In the genomic region with DNA sequence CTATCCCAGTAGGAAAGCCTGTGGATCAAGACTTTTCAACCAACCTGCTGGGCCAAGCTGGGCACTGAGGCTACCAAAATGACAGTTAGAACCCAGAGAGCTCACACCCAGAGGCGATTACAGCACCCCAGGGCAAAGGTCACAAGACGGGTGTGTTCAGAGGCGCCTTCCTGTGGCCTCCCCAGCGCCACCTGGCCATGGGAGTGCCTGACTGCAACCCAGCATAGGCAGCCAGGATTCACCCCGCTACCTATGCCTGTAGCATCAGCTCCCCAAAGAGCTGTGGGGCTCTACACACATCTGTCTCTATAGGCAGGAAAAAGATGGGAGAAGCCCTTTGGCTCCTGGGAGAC, we compare ENCODE assay signal across 9 cellular contexts. TPM values are rescaled to one million over a fixed set of nuclear protein-coding genes. Genes with fewer than 3 reads are reported as not detected.
A peak's percentile ranks its signal among the peaks of the same experiment; 100 is the strongest.
DNase-seq lines count a peak whose midpoint lies in the region; ATAC-seq and TF ChIP-seq lines count a peak whose summit lies in the region.
"Had no signal": no experiment of that assay in that cellular context is flagged by ENCODE, and none has a peak within 500 bp of the region (broad histone marks: within the 10 kb centered on the region; RNA-seq: fewer than 3 reads in every experiment).

No MANE protein-coding gene starts in this region.

- 52 to 70% methylated on average over 5 of the region's 5 CpGs for WGBS in thyroid gland, 2 donors
- WGBS in suprapubic skin = 53% methylated on average over 5 of the region's 5 CpGs

- peak; percentile 45 for DNase-seq in activated CD4-positive, alpha-beta T cell treated with anti-CD3 and anti-CD28 coated beads, Interleukin-2, amount 10 ng/mL, durations not matched to agents 7 days and 5 days
- DNase-seq in activated CD4-positive, alpha-beta T cell treated with anti-CD3 and anti-CD28 coated beads for 4 hours = no peak
- DNase-seq in RKO (ENCODE audit: low spot score) = peak; percentile 50
- peak in 1 of 2 donors; percentile 55 for DNase-seq in foreskin fibroblast
- no peak for DNase-seq in NCI-H526 treated with DMSO at 0.1 percent for 48 hours (lab: John Stamatoyannopoulos, UW)
- no peak for DNase-seq in thyroid gland
- DNase-seq in suprapubic skin (ENCODE audit: low spot score in 2 of 2) = no peak

- no peak overlapping the region for H3K4me3 Mint-ChIP-seq in activated CD4-positive, alpha-beta T cell treated with anti-CD3 and anti-CD28 coated beads, Interleukin-2, amount 10 ng/mL, durations not matched to agents 7 days and 5 days
- H3K4me3 Mint-ChIP-seq: nephron had no signal

- ATAC-seq in HG02678 (IDR thresholded peaks at IDR 0.05; ENCODE audit: unreplicated experiment) = peak; percentile 75

- TF ChIP-seq CTCF in foreskin fibroblast (IDR thresholded peaks at IDR 0.05; ENCODE audit: low read depth, low read length) = peak; percentile 20
- no peak for TF ChIP-seq CTCF in thyroid gland (IDR thresholded peaks at IDR 0.05)
- TF ChIP-seq CTCF in suprapubic skin (IDR thresholded peaks at IDR 0.05) = no peak

- H3K27me3 ChIP-seq in thyroid gland (no peaks in the 10 kb centered on the region), suprapubic skin (no peaks in the 10 kb centered on the region)

- CTCF ChIA-PET in activated CD4-positive, alpha-beta T cell treated with anti-CD3 and anti-CD28 coated beads, Interleukin-2, amount 10 ng/mL, durations not matched to agents 7 days and 5 days (lab: Charles Lee) = interaction anchor here (0.6 to 1.8 kb wide), 7 partner anchors 9 to 288 kb away, joined by 3 to 7 read pairs (median 3); no protein-coding TSS in a partner anchor

- no peaks in the 10 kb centered on the region for H3K36me3 Mint-ChIP-seq in activated CD4-positive, alpha-beta T cell treated with anti-CD3 and anti-CD28 coated beads, Interleukin-2, amount 10 ng/mL, durations not matched to agents 7 days and 5 days (ENCODE audit: low read depth)

- H3K36me3 ChIP-seq in thyroid gland (no peaks in the 10 kb centered on the region), suprapubic skin (peaks cover 69% of the 10 kb centered on the region)

- H3K9me3 ChIP-seq in thyroid gland (no peaks in the 10 kb centered on the region), suprapubic skin (no peaks in the 10 kb centered on the region)

- TF ChIP-seq POLR2A in thyroid gland (IDR thresholded peaks at IDR 0.05) = no peak
- TF ChIP-seq POLR2A in suprapubic skin (IDR thresholded peaks at IDR 0.05) = no peak

- no peak overlapping the region for H3K27ac Mint-ChIP-seq in activated CD4-positive, alpha-beta T cell treated with anti-CD3 and anti-CD28 coated beads, Interleukin-2, amount 10 ng/mL, durations not matched to agents 7 days and 5 days
- H3K27ac Mint-ChIP-seq: nephron had no signal

- no peak for TF ChIP-seq EP300 in suprapubic skin (IDR thresholded peaks at IDR 0.05)

- intact Hi-C loops in thyroid gland (cut with DNase I) = no loop called here

- H3K4me3 ChIP-seq in foreskin fibroblast (ENCODE audit: low read depth in 1 of 2, low read length in 2 of 2) (no peak overlapping the region), thyroid gland (replicated peaks in 1 of 3) (no peak overlapping the region), suprapubic skin (no peak overlapping the region)

- H3K27ac ChIP-seq in thyroid gland (no peak overlapping the region), suprapubic skin (no peak overlapping the region)

- POLR2A ChIA-PET in activated CD4-positive, alpha-beta T cell treated with anti-CD3 and anti-CD28 coated beads, Interleukin-2, amount 10 ng/mL, durations not matched to agents 7 days and 5 days (lab: Charles Lee) = interaction anchor here (0.7 kb wide), 1 partner anchor 121 kb away, joined by 3 read pairs; no protein-coding TSS in a partner anchor

- no peaks in the 10 kb centered on the region for H3K4me1 ChIP-seq in thyroid gland
- no peaks in the 10 kb centered on the region for H3K4me1 ChIP-seq in suprapubic skin

- H3K9me3 Mint-ChIP-seq in activated CD4-positive, alpha-beta T cell treated with anti-CD3 and anti-CD28 coated beads, Interleukin-2, amount 10 ng/mL, durations not matched to agents 7 days and 5 days = no peaks in the 10 kb centered on the region
- H3K9me3 Mint-ChIP-seq: nephron had no signal

- H3K27me3 Mint-ChIP-seq in activated CD4-positive, alpha-beta T cell treated with anti-CD3 and anti-CD28 coated beads, Interleukin-2, amount 10 ng/mL, durations not matched to agents 7 days and 5 days = no peaks in the 10 kb centered on the region

- H3K4me1 Mint-ChIP-seq in activated CD4-positive, alpha-beta T cell treated with anti-CD3 and anti-CD28 coated beads, Interleukin-2, amount 10 ng/mL, durations not matched to agents 7 days and 5 days = peaks cover 5% of the 10 kb centered on the region
- H3K4me1 Mint-ChIP-seq: nephron had no signal

RNA-seq across cellular contexts. Expression of gene PDGFRB, which starts 33.5 kb away (rescaled TPM):
- 1 to 10 TPM; 1.9 to 3.6 TPM for total RNA-seq in activated CD4-positive, alpha-beta T cell treated with anti-CD3 and anti-CD28 coated beads, Interleukin-2, amount 10 ng/mL, durations not matched to agents 7 days and 5 days
- total RNA-seq in thyroid gland = 100 to 1,000 TPM in 2 of 4 donors, 10 to 100 TPM in 2; 47.3 to 108 (median 84.8) TPM
- 10 to 100 TPM; 23.8 to 51.4 (median 43.9) TPM for total RNA-seq in suprapubic skin

RNA-seq across cellular contexts. Expression of gene CSF1R, which starts 35.8 kb away (rescaled TPM):
- under 1 TPM; 0.08 to 0.15 TPM for total RNA-seq in activated CD4-positive, alpha-beta T cell treated with anti-CD3 and anti-CD28 coated beads, Interleukin-2, amount 10 ng/mL, durations not matched to agents 7 days and 5 days
- total RNA-seq in thyroid gland (10 to 100 TPM in 3 of 4 donors, 1 to 10 TPM in 1; 9.1 to 14.1 (median 11.4) TPM), suprapubic skin (10 to 100 TPM in 3 of 4 donors, 1 to 10 TPM in 1; 9.9 to 39.7 (median 19.7) TPM)

RNA-seq across cellular contexts. Expression of gene CDX1, which starts 44.4 kb away (rescaled TPM):
- total RNA-seq in activated CD4-positive, alpha-beta T cell treated with anti-CD3 and anti-CD28 coated beads, Interleukin-2, amount 10 ng/mL, durations not matched to agents 7 days and 5 days = not detected
- not detected for total RNA-seq in thyroid gland
- under 1 TPM in 2 of 4 donors, not detected in 2; 0.26 to 0.76 TPM for total RNA-seq in suprapubic skin

Comparison
In these comparisons a context has a peak if more than half of its experiments do, and no peak if none do; other contexts are left out.
1. DNase-seq: peak in activated CD4-positive, alpha-beta T cell treated with anti-CD3 and anti-CD28 coated beads, Interleukin-2, amount 10 ng/mL, durations not matched to agents 7 days and 5 days (single experiment) and RKO (single experiment); none in activated CD4-positive, alpha-beta T cell treated with anti-CD3 and anti-CD28 coated beads for 4 hours (0 of 2), NCI-H526 treated with DMSO at 0.1 percent for 48 hours (single experiment), thyroid gland (0 of 2) and suprapubic skin (0 of 2).
2. RNA of gene PDGFRB, which starts 33.5 kb away (total RNA-seq): 47.3 to 108 TPM in thyroid gland and 23.8 to 51.4 TPM in suprapubic skin; 1.9 to 3.6 TPM in activated CD4-positive, alpha-beta T cell treated with anti-CD3 and anti-CD28 coated beads, Interleukin-2, amount 10 ng/mL, durations not matched to agents 7 days and 5 days; every median in the first group is over 4 times any median in the second.
3. RNA of gene CSF1R, which starts 35.8 kb away (total RNA-seq): 9.9 to 39.7 TPM in suprapubic skin and 9.1 to 14.1 TPM in thyroid gland; 0.08 to 0.15 TPM in activated CD4-positive, alpha-beta T cell treated with anti-CD3 and anti-CD28 coated beads, Interleukin-2, amount 10 ng/mL, durations not matched to agents 7 days and 5 days; every median in the first group is over 4 times any median in the second.